In genomic region chrX:85089321-85089840, GRCh38 we compare ENCODE assay signal across 8 cellular contexts.
"Had no signal": no experiment of that assay in that cellular context is flagged by ENCODE, and none has a peak within 500 bp of the region (broad histone marks: within the 10 kb centered on the region; RNA-seq: fewer than 3 reads in every experiment).

No MANE protein-coding gene starts in this region.

- H3K4me3 ChIP-seq: GM23248, GM23338 had no signal

- ATAC-seq: GM23338, HCT116 had no signal

- H3K27ac ChIP-seq: GM23248 had no signal

- DNase-seq: GM23248, GOT3, H7, H9, HCEC 1CT, HFFc6 had no signal
